In genomic region chr7:139382439-139382838, GRCh38 we compare ENCODE assay signal across 1 cellular context.
TF ChIP-seq lines count a peak whose summit lies in the region.

No MANE protein-coding gene starts in this region.

TF ChIP-seq in K562, 482 proteins besides CTCF, POLR2A, EP300 and RAD21 (continued from another document):
- TF ChIP-seq, protein P1, sequence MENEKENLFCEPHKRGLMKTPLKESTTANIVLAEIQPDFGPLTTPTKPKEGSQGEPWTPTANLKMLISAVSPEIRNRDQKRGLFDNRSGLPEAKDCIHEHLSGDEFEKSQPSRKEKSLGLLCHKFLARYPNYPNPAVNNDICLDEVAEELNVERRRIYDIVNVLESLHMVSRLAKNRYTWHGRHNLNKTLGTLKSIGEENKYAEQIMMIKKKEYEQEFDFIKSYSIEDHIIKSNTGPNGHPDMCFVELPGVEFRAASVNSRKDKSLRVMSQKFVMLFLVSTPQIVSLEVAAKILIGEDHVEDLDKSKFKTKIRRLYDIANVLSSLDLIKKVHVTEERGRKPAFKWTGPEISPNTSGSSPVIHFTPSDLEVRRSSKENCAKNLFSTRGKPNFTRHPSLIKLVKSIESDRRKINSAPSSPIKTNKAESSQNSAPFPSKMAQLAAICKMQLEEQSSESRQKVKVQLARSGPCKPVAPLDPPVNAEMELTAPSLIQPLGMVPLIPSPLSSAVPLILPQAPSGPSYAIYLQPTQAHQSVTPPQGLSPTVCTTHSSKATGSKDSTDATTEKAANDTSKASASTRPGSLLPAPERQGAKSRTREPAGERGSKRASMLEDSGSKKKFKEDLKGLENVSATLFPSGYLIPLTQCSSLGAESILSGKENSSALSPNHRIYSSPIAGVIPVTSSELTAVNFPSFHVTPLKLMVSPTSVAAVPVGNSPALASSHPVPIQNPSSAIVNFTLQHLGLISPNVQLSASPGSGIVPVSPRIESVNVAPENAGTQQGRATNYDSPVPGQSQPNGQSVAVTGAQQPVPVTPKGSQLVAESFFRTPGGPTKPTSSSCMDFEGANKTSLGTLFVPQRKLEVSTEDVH (IDR thresholded peaks at IDR 0.05; ENCODE audit: low read depth, partially characterized antibody): no peak
- TF ChIP-seq KDM5B (IDR thresholded peaks at IDR 0.05; ENCODE audit: insufficient replicate concordance, low read depth, low read length): no peak
- no peak for TF ChIP-seq CHCHD3 (CRISPR knock-in tag; IDR thresholded peaks at IDR 0.05)
- peak; percentile 59; the same call in 1 of the 2 replicates for TF ChIP-seq NFIX (CRISPR knock-in tag; IDR thresholded peaks at IDR 0.05; ENCODE audit: low read depth)
- TF ChIP-seq RFX5 (IDR thresholded peaks at IDR 0.05; ENCODE audit: low read depth, low read length): no peak
- TF ChIP-seq, protein P2, sequence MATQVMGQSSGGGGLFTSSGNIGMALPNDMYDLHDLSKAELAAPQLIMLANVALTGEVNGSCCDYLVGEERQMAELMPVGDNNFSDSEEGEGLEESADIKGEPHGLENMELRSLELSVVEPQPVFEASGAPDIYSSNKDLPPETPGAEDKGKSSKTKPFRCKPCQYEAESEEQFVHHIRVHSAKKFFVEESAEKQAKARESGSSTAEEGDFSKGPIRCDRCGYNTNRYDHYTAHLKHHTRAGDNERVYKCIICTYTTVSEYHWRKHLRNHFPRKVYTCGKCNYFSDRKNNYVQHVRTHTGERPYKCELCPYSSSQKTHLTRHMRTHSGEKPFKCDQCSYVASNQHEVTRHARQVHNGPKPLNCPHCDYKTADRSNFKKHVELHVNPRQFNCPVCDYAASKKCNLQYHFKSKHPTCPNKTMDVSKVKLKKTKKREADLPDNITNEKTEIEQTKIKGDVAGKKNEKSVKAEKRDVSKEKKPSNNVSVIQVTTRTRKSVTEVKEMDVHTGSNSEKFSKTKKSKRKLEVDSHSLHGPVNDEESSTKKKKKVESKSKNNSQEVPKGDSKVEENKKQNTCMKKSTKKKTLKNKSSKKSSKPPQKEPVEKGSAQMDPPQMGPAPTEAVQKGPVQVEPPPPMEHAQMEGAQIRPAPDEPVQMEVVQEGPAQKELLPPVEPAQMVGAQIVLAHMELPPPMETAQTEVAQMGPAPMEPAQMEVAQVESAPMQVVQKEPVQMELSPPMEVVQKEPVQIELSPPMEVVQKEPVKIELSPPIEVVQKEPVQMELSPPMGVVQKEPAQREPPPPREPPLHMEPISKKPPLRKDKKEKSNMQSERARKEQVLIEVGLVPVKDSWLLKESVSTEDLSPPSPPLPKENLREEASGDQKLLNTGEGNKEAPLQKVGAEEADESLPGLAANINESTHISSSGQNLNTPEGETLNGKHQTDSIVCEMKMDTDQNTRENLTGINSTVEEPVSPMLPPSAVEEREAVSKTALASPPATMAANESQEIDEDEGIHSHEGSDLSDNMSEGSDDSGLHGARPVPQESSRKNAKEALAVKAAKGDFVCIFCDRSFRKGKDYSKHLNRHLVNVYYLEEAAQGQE (CRISPR knock-in tag; IDR thresholded peaks at IDR 0.05; ENCODE audit: low read depth): no peak
- no peak for TF ChIP-seq ZNF224 (CRISPR knock-in tag; IDR thresholded peaks at IDR 0.05)
- no peak for TF ChIP-seq SNRNP70 (optimal IDR thresholded peaks at IDR 0.05; ENCODE audit: low read depth, low read length)
TF ChIP-seq in K562: peak in this region for 2.
